In the genomic region with DNA sequence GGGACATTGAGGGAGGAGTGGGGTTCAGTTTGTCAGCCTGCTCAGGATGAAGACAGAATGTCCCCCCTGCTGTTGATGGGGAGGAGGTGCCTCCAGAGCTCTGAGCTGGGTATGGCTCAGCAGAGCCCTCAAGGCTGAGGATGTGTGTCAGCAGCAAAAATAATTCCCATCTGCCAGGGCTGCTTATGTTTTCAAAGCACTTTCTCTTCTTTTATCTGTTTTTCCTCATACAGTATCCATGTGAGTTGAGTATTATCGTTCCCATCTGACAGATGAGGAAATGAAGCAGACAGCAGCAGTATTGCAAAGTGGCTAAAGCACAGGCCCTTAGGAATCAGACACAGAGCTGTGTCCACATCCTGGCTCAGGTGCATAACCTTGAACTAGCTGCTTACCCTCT, we compare ENCODE assay signal across 23 cellular contexts.
"Had no signal": no experiment of that assay in that cellular context is flagged by ENCODE, and none has a peak within 500 bp of the region (broad histone marks: within the 10 kb centered on the region; RNA-seq: fewer than 3 reads in every experiment).

No MANE protein-coding gene starts in this region.

- H3K27ac ChIP-seq: SJSA1, VCaP had no signal

- DNase-seq: activated CD4-positive, alpha-beta memory T cell treated with anti-CD3 and anti-CD28 coated beads, Interleukin-2, amount 10 ng/mL, durations not matched to agents 7 days and 5 days; activated CD4-positive, alpha-beta T cell treated with anti-CD3 and anti-CD28 coated beads for 36 hours; activated CD4-positive, alpha-beta T cell treated with anti-CD3 and anti-CD28 coated beads, Interleukin-2, amount 50 U/mL, for 1 hour; activated gamma-delta T cell; activated naive CD4-positive, alpha-beta T cell treated with anti-CD3 and anti-CD28 coated beads for 36 hours; activated T-cell treated with anti-CD3 and anti-CD28 coated beads for 4 hours; activated T-cell treated with anti-CD3 and anti-CD28 coated beads, Interleukin-2, amount 50 U/mL, for 48 hours; MG63; MV-4-11; NCI-H1092 treated with DMSO at 0.1 percent for 48 hours; NCI-H1436 treated with DMSO at 0.1 percent for 48 hours; NCI-H187; NCI-H2171; NCI-H2227 treated with DMSO at 0.1 percent for 48 hours; NCI-H446 treated with DMSO at 0.1 percent for 48 hours; NCI-H526 treated with DMSO at 0.1 percent for 48 hours; PC-3; SHP77; T-cell; T1000 had no signal

- H3K36me3 ChIP-seq: MG63, SJSA1 had no signal

- H3K4me1 ChIP-seq: SJSA1 had no signal

- H3K4me3 ChIP-seq: MG63, SJSA1 had no signal

- H3K27me3 ChIP-seq: MG63, SJSA1 had no signal

- ATAC-seq: activated CD4-positive, alpha-beta T cell treated with anti-CD3 and anti-CD28 coated beads for 36 hours; activated T-helper 17 cell treated with anti-CD3 and anti-CD28 coated beads, Interleukin-2, amount 50 U/mL, for 72 hours; PC-3; T-cell had no signal
